In genomic region chr22:45162531-45162930, GRCh38 we compare ENCODE assay signal across 8 cellular contexts. TPM values are rescaled to one million over a fixed set of nuclear protein-coding genes. Genes with fewer than 3 reads are reported as not detected.
DNase-seq lines count a peak whose midpoint lies in the region; ATAC-seq and TF ChIP-seq lines count a peak whose summit lies in the region.
"Had no signal": no experiment of that assay in that cellular context is flagged by ENCODE, and none has a peak within 500 bp of the region (broad histone marks: within the 10 kb centered on the region; RNA-seq: fewer than 3 reads in every experiment).

No MANE protein-coding gene starts in this region.

- H3K27me3 ChIP-seq in HAP-1 (ENCODE audit: low read depth), result no peaks in the 10 kb centered on the region
- no peaks in the 10 kb centered on the region for H3K27me3 ChIP-seq in SU-DHL-6 (ENCODE audit: low read length)
- no peaks in the 10 kb centered on the region for H3K27me3 ChIP-seq in skeletal muscle tissue (ENCODE audit: control insufficient read depth in 3 of 3, insufficient read depth in 3 of 3, low read length in 3 of 3)

- peaks cover 8% of the 10 kb centered on the region; the same call in 1 of the 2 replicates for H4K20me1 ChIP-seq in SU-DHL-6 (ENCODE audit: low read depth, low read length)

- peak overlapping the region; percentile 67 for H3K4me3 ChIP-seq in HAP-1
- H3K4me3 ChIP-seq in SU-DHL-6 (ENCODE audit: insufficient read depth, low read length, poor library complexity, severe bottlenecking), result peak overlapping the region; percentile 94
- peak overlapping the region; percentile 84 for H3K4me3 ChIP-seq in fibroblast of pulmonary artery (replicated peaks; ENCODE audit: low read depth, low read length)
- peak overlapping the region in 1 of 3 donors; percentile 89 for H3K4me3 ChIP-seq in skeletal muscle tissue (ENCODE audit: low read length in 3 of 3)

- no peaks in the 10 kb centered on the region for H3K9me2 ChIP-seq in SU-DHL-6 (replicated peaks; ENCODE audit: insufficient read depth, low read length)

- H3K9me3 ChIP-seq in HAP-1 (no peaks in the 10 kb centered on the region), SU-DHL-6 (ENCODE audit: insufficient read depth, low read length) (no peaks in the 10 kb centered on the region), skeletal muscle tissue (ENCODE audit: control insufficient read depth in 3 of 3, low read length in 3 of 3) (no peaks in the 10 kb centered on the region)
- H3K9me3 ChIP-seq: mucosa of descending colon had no signal

- no peak for ATAC-seq in HG03378 (IDR thresholded peaks at IDR 0.05; ENCODE audit: unreplicated experiment)

- H3K4me1 ChIP-seq in HAP-1 (peaks cover 34% of the 10 kb centered on the region), skeletal muscle tissue (ENCODE audit: control insufficient read depth in 3 of 3, insufficient read depth in 3 of 3, low read length in 3 of 3) (peaks cover 20 to 39% (median 24%) of the 10 kb centered on the region in 3 donors)

- H3K36me3 ChIP-seq in HAP-1 (replicated peaks), result peaks cover 17% of the 10 kb centered on the region
- peaks cover 9% of the 10 kb centered on the region; the same call in 1 of the 2 replicates for H3K36me3 ChIP-seq in SU-DHL-6 (ENCODE audit: low read length)
- peaks cover 2 to 5% (median 3%) of the 10 kb centered on the region in 3 donors for H3K36me3 ChIP-seq in skeletal muscle tissue (ENCODE audit: control insufficient read depth in 3 of 3, insufficient read depth in 3 of 3, low read length in 3 of 3)

- H3K27ac ChIP-seq in SU-DHL-6 (ENCODE audit: low read depth, low read length), result no peak overlapping the region
- H3K27ac ChIP-seq in skeletal muscle tissue (ENCODE audit: low read depth, low read length), result no peak overlapping the region

- H3K9ac ChIP-seq in SU-DHL-6 (ENCODE audit: low read length) (peak overlapping the region; percentile 87), skeletal muscle tissue (ENCODE audit: low read depth in 1 of 3, low read length in 3 of 3) (peak overlapping the region in 2 of 3 donors; percentile 86 to 93)

- peak in 1 of 2 experiments; percentile 29 for DNase-seq in HAP-1 (ENCODE audit: low spot score in 2 of 2)
- DNase-seq in fibroblast of pulmonary artery (ENCODE audit: low read depth), result no peak
- DNase-seq in NCI-H1417 treated with DMSO at 0.1 percent for 48 hours (lab: John Stamatoyannopoulos, UW), result no peak
- no peak for DNase-seq in central memory CD4-positive, alpha-beta T cell

- no peak for TF ChIP-seq CTCF in SU-DHL-6 (IDR thresholded peaks at IDR 0.05; ENCODE audit: insufficient read depth, low read length, poor library complexity, severe bottlenecking)
- TF ChIP-seq CTCF in fibroblast of pulmonary artery (IDR thresholded peaks at IDR 0.05; ENCODE audit: low read length, missing control alignments), result no peak

- peak overlapping the region; percentile 63 for H3K4me2 ChIP-seq in SU-DHL-6 (ENCODE audit: low read depth, low read length, poor library complexity, severe bottlenecking)

- no peaks in the 10 kb centered on the region for H3F3A ChIP-seq in SU-DHL-6 (ENCODE audit: insufficient read depth)

- in situ Hi-C loops in HAP-1 (cut with MboI; ENCODE audit: low sequenced_read_pairs), result no loop called here

- no peak overlapping the region for H2AFZ ChIP-seq in SU-DHL-6 (ENCODE audit: low read depth, low read length, severe bottlenecking)

- peaks cover 77% of the 10 kb centered on the region for H3K79me2 ChIP-seq in SU-DHL-6 (ENCODE audit: insufficient read depth, low read length)

RNA-seq across cellular contexts. Expression of gene NUP50, which starts 1.2 kb away (rescaled TPM):
- total RNA-seq in skeletal muscle tissue, result 19.8 TPM
